Comparison of ENCODE assay signal across 36 cellular contexts in genomic region chr16:71572497-71573116, GRCh38. TPM values are rescaled to one million over a fixed set of nuclear protein-coding genes. Genes with fewer than 3 reads are reported as not detected.
A peak's percentile ranks its signal among the peaks of the same experiment; 100 is the strongest.
DNase-seq lines count a peak whose midpoint lies in the region; ATAC-seq and TF ChIP-seq lines count a peak whose summit lies in the region.
"Had no signal": no experiment of that assay in that cellular context is flagged by ENCODE, and none has a peak within 500 bp of the region (broad histone marks: within the 10 kb centered on the region; RNA-seq: fewer than 3 reads in every experiment).

No MANE protein-coding gene starts in this region.

- H3K4me3 ChIP-seq in Peyer's patch (no peak overlapping the region), suprapubic skin (no peak overlapping the region)
- H3K4me3 ChIP-seq: esophagus muscularis mucosa, ovary, skin epidermis had no signal

- no peak for ATAC-seq in GM21529 (IDR thresholded peaks at IDR 0.05; ENCODE audit: unreplicated experiment)
- ATAC-seq: Panc1 had no signal

- peak; percentile 42 for DNase-seq in Caki2 (ENCODE audit: low read depth)
- peak in 2 of 3 donors; percentile 48 to 67 for DNase-seq in Peyer's patch
- DNase-seq in iris pigment epithelial cell (ENCODE audit: low read depth) = peak; percentile 34
- peak; percentile 51 for DNase-seq in mucosa of gallbladder (ENCODE audit: low spot score)
- no peak for DNase-seq in NCI-H748 (lab: John Stamatoyannopoulos, UW; ENCODE audit: unreplicated experiment)
- DNase-seq in stimulated activated CD4-positive, alpha-beta T cell treated with anti-CD3 and anti-CD28 coated beads, Interleukin-12 subunit alpha, Interleukin-12 subunit beta, amount 100 ng/mL, for 4 hours = no peak
- DNase-seq in suprapubic skin (ENCODE audit: low spot score in 2 of 2) = no peak
- DNase-seq: activated CD4-positive, alpha-beta memory T cell treated with anti-CD3 and anti-CD28 coated beads for 36 hours; activated CD4-positive, alpha-beta T cell treated with anti-CD3 and anti-CD28 coated beads for 1 hour; activated CD8-positive, alpha-beta memory T cell treated with anti-CD3 and anti-CD28 coated beads, Interleukin-2, amount 50 U/mL, for 4 hours; activated naive CD4-positive, alpha-beta T cell treated with Interleukin-2 at 50 U/mL for 16 hours; CD4-positive, alpha-beta memory T cell; DMS 273 treated with DMSO at 0.1 percent for 48 hours; foreskin fibroblast; GOT3; head of caudate nucleus; KG1; mammary epithelial cell; NCI-H1417 treated with DMSO at 0.1 percent for 48 hours; NCI-H2029 treated with DMSO at 0.1 percent for 48 hours; NCI-H2227 treated with DMSO at 0.1 percent for 48 hours; NCI-H526; ovary; retina; SIG-M5; stimulated activated CD4-positive, alpha-beta T cell treated with anti-CD3 and anti-CD28 coated beads, Interleukin-1b, Interleukin-23, amount 100 ng/mL, for 48 hours; stimulated activated naive CD4-positive, alpha-beta T cell treated with Interleukin-2 at 50 U/mL for 16 hours had no signal

- no peak for TF ChIP-seq CTCF in Peyer's patch (IDR thresholded peaks at IDR 0.05)
- TF ChIP-seq CTCF in suprapubic skin (IDR thresholded peaks at IDR 0.05) = no peak

- no peaks in the 10 kb centered on the region for H3K27me3 ChIP-seq in Peyer's patch
- H3K27me3 ChIP-seq in suprapubic skin = peaks cover 5% of the 10 kb centered on the region
- H3K27me3 ChIP-seq: ovary had no signal

- H3K27ac ChIP-seq in Peyer's patch (peak overlapping the region in 3 of 4 donors; percentile 59 to 72 (median 65)), suprapubic skin (no peak overlapping the region)
- H3K27ac ChIP-seq: esophagus muscularis mucosa, ovary, skin epidermis had no signal

- 76% methylated on average over 3 of the region's 3 CpGs for WGBS in suprapubic skin

- in situ Hi-C loops in Caki2 (cut with HindIII; ENCODE audit: low pct_unique_long_range_greater_than_20kb, low sequenced_read_pairs) = no loop called here

- peak in 1 of 2 donors; percentile 24 for TF ChIP-seq POLR2A in Peyer's patch (IDR thresholded peaks at IDR 0.05)
- no peak for TF ChIP-seq POLR2A in suprapubic skin (IDR thresholded peaks at IDR 0.05)

- H3K9me3 ChIP-seq in Peyer's patch = no peaks in the 10 kb centered on the region
- no peaks in the 10 kb centered on the region for H3K9me3 ChIP-seq in suprapubic skin
- H3K9me3 ChIP-seq: esophagus muscularis mucosa, ovary had no signal

- H3K36me3 ChIP-seq in Peyer's patch (no peaks in the 10 kb centered on the region), suprapubic skin (no peaks in the 10 kb centered on the region)
- H3K36me3 ChIP-seq: esophagus muscularis mucosa, ovary had no signal

- no peak for TF ChIP-seq EP300 in suprapubic skin (IDR thresholded peaks at IDR 0.05)

- H3K4me1 ChIP-seq in Peyer's patch (peaks cover 0 to 7% (median 0%) of the 10 kb centered on the region in 4 donors), suprapubic skin (no peaks in the 10 kb centered on the region)
- H3K4me1 ChIP-seq: esophagus muscularis mucosa had no signal

RNA-seq across cellular contexts. Expression of gene TAT, which starts 4.3 kb away (rescaled TPM):
- total RNA-seq in Caki2 (2014; rRNA removed; shearing (Covaris generic); ENCODE audit: low replicate concordance) = not detected in 2 replicates
- total RNA-seq in Peyer's patch (1 to 10 TPM in 3 of 4 donors, not detected in 1; 2.4 to 5.8 (median 3.1) TPM), mucosa of gallbladder (2.5 TPM), suprapubic skin (1 to 10 TPM in 1 of 4 donors, not detected in 3; 2.0 TPM)
- total RNA-seq: A673; activated CD4-positive, alpha-beta memory T cell treated with anti-CD3 and anti-CD28 coated beads for 36 hours; B cell; CD4-positive, alpha-beta memory T cell; dermis microvascular lymphatic vessel endothelial cell; esophagus muscularis mucosa; kidney epithelial cell; mammary epithelial cell; temporal lobe had no signal

RNA-seq across cellular contexts. Expression of gene CHST4, which starts 46.4 kb away (rescaled TPM):
- total RNA-seq in Caki2 (2014; rRNA removed; shearing (Covaris generic); ENCODE audit: low replicate concordance) = not detected in 2 replicates
- total RNA-seq in Peyer's patch = not detected
- 586 TPM for total RNA-seq in mucosa of gallbladder
- not detected for total RNA-seq in suprapubic skin
- total RNA-seq: A673; activated CD4-positive, alpha-beta memory T cell treated with anti-CD3 and anti-CD28 coated beads for 36 hours; B cell; CD4-positive, alpha-beta memory T cell; dermis microvascular lymphatic vessel endothelial cell; kidney epithelial cell had no signal

RNA-seq across cellular contexts. Expression of gene MARVELD3, which starts 53.4 kb away (rescaled TPM):
- total RNA-seq in Caki2 (2014; rRNA removed; shearing (Covaris generic); ENCODE audit: low replicate concordance) = not detected in 2 replicates
- 100 to 1,000 TPM in 3 of 4 donors, 10 to 100 TPM in 1; 66.0 to 167 (median 154) TPM for total RNA-seq in Peyer's patch
- 28.8 TPM for total RNA-seq in mucosa of gallbladder
- total RNA-seq in suprapubic skin = 10 to 100 TPM in 1 of 4 donors, 1 to 10 TPM in 3; 3.8 to 10.2 (median 6.2) TPM
- total RNA-seq: activated CD4-positive, alpha-beta memory T cell treated with anti-CD3 and anti-CD28 coated beads for 36 hours; B cell; CD4-positive, alpha-beta memory T cell had no signal

Comparison
In these comparisons a context has a peak if more than half of its experiments do, and no peak if none do; other contexts are left out.
1. DNase-seq: peak in Caki2 (single experiment), Peyer's patch (2 of 3), iris pigment epithelial cell (single experiment) and mucosa of gallbladder (single experiment); none in NCI-H748 (single experiment), stimulated activated CD4-positive, alpha-beta T cell treated with anti-CD3 and anti-CD28 coated beads, Interleukin-12 subunit alpha, Interleukin-12 subunit beta, amount 100 ng/mL, for 4 hours (single experiment) and suprapubic skin (0 of 2).
2. RNA of gene CHST4, which starts 46.4 kb away (total RNA-seq): 586 TPM in mucosa of gallbladder (single experiment); not detected in Caki2, not detected in Peyer's patch and not detected in suprapubic skin; every median in the first group is over 100 times any median in the second.